In the genomic region with DNA sequence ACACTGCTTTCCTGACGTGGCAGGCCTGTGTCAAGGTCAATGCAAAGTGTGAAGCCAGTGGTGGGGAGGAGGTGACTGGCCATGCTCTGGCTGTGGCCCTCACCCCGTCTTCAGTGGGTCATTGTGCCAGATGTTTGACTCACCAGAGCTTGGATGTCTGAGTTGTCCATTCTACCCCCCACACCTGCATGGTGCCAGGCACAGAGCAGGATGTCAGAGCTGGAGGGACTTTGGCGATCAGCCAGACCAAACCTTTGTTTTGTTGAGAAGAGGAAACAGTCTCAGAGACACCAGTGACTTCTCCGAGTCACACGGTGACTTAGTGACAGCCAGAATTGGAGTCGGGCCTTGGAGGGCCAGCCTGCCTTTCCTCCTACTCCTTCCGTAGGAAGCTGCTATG, we compare ENCODE assay signal across 11 cellular contexts. TPM values are rescaled to one million over a fixed set of nuclear protein-coding genes. Genes with fewer than 3 reads are reported as not detected.
DNase-seq lines count a peak whose midpoint lies in the region; ATAC-seq and TF ChIP-seq lines count a peak whose summit lies in the region.
"Had no signal": no experiment of that assay in that cellular context is flagged by ENCODE, and none has a peak within 500 bp of the region (broad histone marks: within the 10 kb centered on the region; RNA-seq: fewer than 3 reads in every experiment).

No MANE protein-coding gene starts in this region.

- peaks cover 16% of the 10 kb centered on the region for H3K36me3 ChIP-seq in PC-3 (ENCODE audit: low read depth, low read length)
- no peaks in the 10 kb centered on the region for H3K36me3 ChIP-seq in gastroesophageal sphincter
- H3K36me3 ChIP-seq in upper lobe of right lung, result no peaks in the 10 kb centered on the region
- H3K36me3 ChIP-seq: ovary had no signal

- BruUV-seq in PC-3 (replicated peaks; lab: Mats Ljungman, UMichigan), result no TSS peak

- H4K20me1 ChIP-seq in PC-3 (ENCODE audit: low read length), result no peaks in the 10 kb centered on the region

- peaks cover 48% of the 10 kb centered on the region for H3K79me2 ChIP-seq in PC-3 (ENCODE audit: low read length)

- ATAC-seq in left cardiac atrium, result peak; percentile 17 to 51
- no peak for ATAC-seq in Right ventricle myocardium superior (ENCODE audit: poor library complexity)
- peak; percentile 72 for ATAC-seq in PC-3
- ATAC-seq in gastroesophageal sphincter, result peak; percentile 11
- peak; percentile 37 for ATAC-seq in upper lobe of right lung
- no peak for ATAC-seq in HG02981 (IDR thresholded peaks at IDR 0.05; ENCODE audit: unreplicated experiment)
- no peak for ATAC-seq in GM18861 (IDR thresholded peaks at IDR 0.05; ENCODE audit: unreplicated experiment)

- TF ChIP-seq EP300 in gastroesophageal sphincter (IDR thresholded peaks at IDR 0.05), result no peak

- H3K4me2 ChIP-seq in PC-3 (ENCODE audit: low read length), result peak overlapping the region; percentile 54

- no peak overlapping the region for H2AFZ ChIP-seq in PC-3 (ENCODE audit: low read length)

- POLR2A ChIA-PET in PC-3 (lab: Charles Lee; ENCODE audit: unreplicated experiment), result interaction anchor here (0.5 to 0.7 kb wide), 3 partner anchors 14 to 32 kb away, joined by 3 to 14 read pairs (median 13); no protein-coding TSS in a partner anchor

- H3K27ac ChIP-seq in PC-3 (ENCODE audit: low read length) (peak overlapping the region; percentile 48), gastroesophageal sphincter (peak overlapping the region in 1 of 4 donors; percentile 17), upper lobe of right lung (peak overlapping the region; percentile 1)

- CTCF ChIA-PET in PC-3 (lab: Charles Lee), result interaction anchor here (0.7 kb wide), 2 partner anchors 16 to 79 kb away, joined by 5 to 7 read pairs; no protein-coding TSS in a partner anchor

- DNase-seq in left cardiac atrium (peak; percentile 46), Right ventricle myocardium superior (no peak), PC-3 (peak; percentile 85), upper lobe of right lung (peak; percentile 53), AML-193 (lab: John Stamatoyannopoulos, UW) (no peak)
- DNase-seq: activated CD4-positive, alpha-beta T cell treated with anti-CD3 and anti-CD28 coated beads, Interleukin-2, amount 10 ng/mL, durations not matched to agents 24 days and 14 days; NCI-H2171 had no signal

- H3K9ac ChIP-seq in PC-3 (ENCODE audit: low read length), result peak overlapping the region; percentile 25; the same call in 1 of the 2 replicates

- peaks cover 12% of the 10 kb centered on the region for H3F3A ChIP-seq in PC-3 (ENCODE audit: low read length, unreplicated experiment)

- H3K9me3 ChIP-seq in PC-3 (ENCODE audit: low read length) (no peaks in the 10 kb centered on the region), gastroesophageal sphincter (peaks cover 0 to 12% (median 0%) of the 10 kb centered on the region in 3 donors), upper lobe of right lung (peaks cover 7% of the 10 kb centered on the region)
- H3K9me3 ChIP-seq: ovary had no signal

- TF ChIP-seq CTCF in PC-3 (conservative IDR thresholded peaks at IDR 0.05; ENCODE audit: low read depth, low read length) (no peak), gastroesophageal sphincter (IDR thresholded peaks at IDR 0.05) (no peak), upper lobe of right lung (IDR thresholded peaks at IDR 0.05) (no peak)

- TF ChIP-seq POLR2A in gastroesophageal sphincter (IDR thresholded peaks at IDR 0.05), result no peak

- no peaks in the 10 kb centered on the region for H3K9me2 ChIP-seq in PC-3 (replicated peaks; ENCODE audit: low read length)

- no peaks in the 10 kb centered on the region for H3K27me3 ChIP-seq in PC-3 (ENCODE audit: low read length)
- H3K27me3 ChIP-seq in gastroesophageal sphincter, result no peaks in the 10 kb centered on the region
- no peaks in the 10 kb centered on the region for H3K27me3 ChIP-seq in upper lobe of right lung
- H3K27me3 ChIP-seq: ovary had no signal

- H3K4me1 ChIP-seq in PC-3 (ENCODE audit: insufficient read depth, low read length) (peaks cover 57% of the 10 kb centered on the region), gastroesophageal sphincter (peaks cover 0 to 45% (median 20%) of the 10 kb centered on the region in 3 donors), upper lobe of right lung (peaks cover 64% of the 10 kb centered on the region)

- intact Hi-C loops in left cardiac atrium (cut with DNase I) (no loop called here), Right ventricle myocardium superior (cut with DNase I) (no loop called here), PC-3 (cut with micrococcal nuclease) (no loop called here), upper lobe of right lung (cut with DNase I) (no loop called here)

- H3K4me3 ChIP-seq in PC-3 (ENCODE audit: low read length) (no peak overlapping the region), gastroesophageal sphincter (no peak overlapping the region), upper lobe of right lung (no peak overlapping the region)
- H3K4me3 ChIP-seq: ovary had no signal

- 60 to 62% methylated on average over 3 to 5 of the region's 7 CpGs for WGBS in gastroesophageal sphincter (ENCODE audit: low coverage in 1 of 2), 2 donors

RNA-seq across cellular contexts. Expression of gene SMAD6, which starts 49.5 kb away (rescaled TPM):
- total RNA-seq in left cardiac atrium, result 10 to 100 TPM; 13.5 to 51.5 TPM
- 14.1 TPM for total RNA-seq in Right ventricle myocardium superior
- 19.9 and 21.8 TPM in 2 replicates for total RNA-seq in PC-3 (2014; rRNA removed)
- total RNA-seq in gastroesophageal sphincter, result 10 to 100 TPM in 3 of 4 donors, 1 to 10 TPM in 1; 9.9 to 11.2 (median 10.9) TPM
- 167 TPM for total RNA-seq in upper lobe of right lung

Comparison
In these comparisons a context has a peak if more than half of its experiments do, and no peak if none do; other contexts are left out.
1. ATAC-seq: peak in left cardiac atrium (2 of 2), PC-3 (single experiment), gastroesophageal sphincter (single experiment) and upper lobe of right lung (single experiment); none in Right ventricle myocardium superior (single experiment), HG02981 (single experiment) and GM18861 (single experiment).
2. DNase-seq: peak in left cardiac atrium (single experiment), PC-3 (single experiment) and upper lobe of right lung (single experiment); none in Right ventricle myocardium superior (single experiment) and AML-193 (0 of 2).